ENCODE assay signal across 38 cellular contexts in genomic region chr5:56420323-56420722, GRCh38.
"Had no signal": no experiment of that assay in that cellular context is flagged by ENCODE, and none has a peak within 500 bp of the region (broad histone marks: within the 10 kb centered on the region; RNA-seq: fewer than 3 reads in every experiment).

No MANE protein-coding gene starts in this region.

- H3K36me3 ChIP-seq: ascending aorta, cardiac muscle cell, WERI-Rb-1 had no signal

- H3K4me3 ChIP-seq: ascending aorta, cardiac muscle cell had no signal

- H3K27me3 Mint-ChIP-seq: activated CD4-positive, alpha-beta memory T cell treated with anti-CD3 and anti-CD28 coated beads, Interleukin-2, amount 10 ng/mL, durations not matched to agents 7 days and 5 days; activated CD4-positive, alpha-beta T cell treated with anti-CD3 and anti-CD28 coated beads for 36 hours; activated CD4-positive, alpha-beta T cell treated with anti-CD3 and anti-CD28 coated beads, Interleukin-2, amount 10 ng/mL, durations not matched to agents 7 days and 5 days; activated naive CD8-positive, alpha-beta T cell treated with anti-CD3 and anti-CD28 coated beads for 36 hours; activated T-helper 17 cell treated with anti-CD3 and anti-CD28 coated beads, Interleukin-2, amount 50 U/mL, for 72 hours had no signal

- H3K27ac ChIP-seq: ascending aorta, cardiac muscle cell, WERI-Rb-1 had no signal

- H3K4me1 Mint-ChIP-seq: activated CD8-positive, alpha-beta memory T cell treated with anti-CD3 and anti-CD28 coated beads, Interleukin-2, amount 10 ng/mL, durations not matched to agents 7 days and 5 days; brain; central memory CD8-positive, alpha-beta T cell had no signal

- H3K27me3 ChIP-seq: ascending aorta, cardiac muscle cell had no signal

- H3K27ac Mint-ChIP-seq: activated CD4-positive, alpha-beta memory T cell treated with anti-CD3 and anti-CD28 coated beads, Interleukin-2, amount 10 ng/mL, durations not matched to agents 7 days and 5 days; activated CD4-positive, alpha-beta T cell treated with anti-CD3 and anti-CD28 coated beads for 36 hours; activated CD4-positive, alpha-beta T cell treated with anti-CD3 and anti-CD28 coated beads, Interleukin-2, amount 10 ng/mL, durations not matched to agents 7 days and 5 days; activated CD8-positive, alpha-beta memory T cell treated with anti-CD3 and anti-CD28 coated beads, Interleukin-2, amount 10 ng/mL, durations not matched to agents 7 days and 5 days; activated CD8-positive, alpha-beta T cell treated with anti-CD3 and anti-CD28 coated beads, Interleukin-2, amount 10 ng/mL, durations not matched to agents 7 days and 5 days; activated naive CD4-positive, alpha-beta T cell treated with anti-CD3 and anti-CD28 coated beads for 36 hours; activated naive CD4-positive, alpha-beta T cell treated with anti-CD3 and anti-CD28 coated beads, Interleukin-2, amount 50 U/mL, for 72 hours; activated naive CD8-positive, alpha-beta T cell treated with anti-CD3 and anti-CD28 coated beads for 36 hours; activated T-cell treated with anti-CD3 and anti-CD28 coated beads, Interleukin-2, amount 50 U/mL, for 72 hours; activated T-helper 1 cell treated with anti-CD3 and anti-CD28 coated beads, Interleukin-12 subunit alpha, Interleukin-12 subunit beta, Interleukin-2, Interleukin-4 antibody, amounts not matched to agents 30 ng/mL and 10 ng/mL and 1 ng/mL, durations not matched to agents 14 hours and 24 hours and 36 hours; activated T-helper 17 cell treated with anti-CD3 and anti-CD28 coated beads, Interleukin-2, amount 50 U/mL, for 72 hours; brain; T-helper 1 cell treated with Interleukin-12 subunit alpha and Interleukin-12 subunit beta and Interleukin-4 antibody, amounts not matched to agents 30 μg/mL and 1 μg/mL, for 36 hours; T-helper 2 cell treated with Interferon-gamma antibody and Interleukin-4, amounts not matched to agents 5 μg/mL and 100 μg/mL, for 36 hours; WTC11 had no signal

- DNase-seq: activated CD4-positive, alpha-beta memory T cell treated with anti-CD3 and anti-CD28 coated beads, Interleukin-2, amount 10 ng/mL, durations not matched to agents 7 days and 5 days; activated CD4-positive, alpha-beta T cell treated with anti-CD3 and anti-CD28 coated beads for 1 hour; activated CD4-positive, alpha-beta T cell treated with anti-CD3 and anti-CD28 coated beads for 36 hours; activated CD4-positive, alpha-beta T cell treated with anti-CD3 and anti-CD28 coated beads for 48 hours; activated CD4-positive, alpha-beta T cell treated with anti-CD3 and anti-CD28 coated beads, Interleukin-2, amount 10 ng/mL, durations not matched to agents 7 days and 5 days; activated CD4-positive, alpha-beta T cell treated with anti-CD3 and anti-CD28 coated beads, Interleukin-2, amount 50 U/mL, for 48 hours; activated CD4-positive, CD25-positive, alpha-beta regulatory T cell; activated CD8-positive, alpha-beta memory T cell treated with anti-CD3 and anti-CD28 coated beads for 24 hours; activated CD8-positive, alpha-beta memory T cell treated with anti-CD3 and anti-CD28 coated beads, Interleukin-2, amount 10 ng/mL, durations not matched to agents 7 days and 5 days; activated CD8-positive, alpha-beta T cell treated with anti-CD3 and anti-CD28 coated beads, Interleukin-2, amount 10 ng/mL, durations not matched to agents 7 days and 5 days; activated effector memory CD4-positive, alpha-beta T cell treated with anti-CD3 and anti-CD28 coated beads, Interleukin-2, amount 50 U/mL, for 16 hours; activated gamma-delta T cell treated with Interleukin-2 at 50 U/mL for 16 hours; activated naive CD4-positive, alpha-beta T cell; activated naive CD4-positive, alpha-beta T cell treated with anti-CD3 and anti-CD28 coated beads for 36 hours; activated naive CD4-positive, alpha-beta T cell treated with anti-CD3 and anti-CD28 coated beads, Interleukin-2, amount 50 U/mL, for 16 hours; activated naive CD8-positive, alpha-beta T cell treated with anti-CD3 and anti-CD28 coated beads for 36 hours; activated T-cell treated with anti-CD3 and anti-CD28 coated beads for 4 hours; activated T-cell treated with anti-CD3 and anti-CD28 coated beads, Interleukin-2, amount 50 U/mL, for 1 hour; activated T-cell treated with anti-CD3 and anti-CD28 coated beads, Interleukin-2, amount 50 U/mL, for 4 hours; activated T-cell treated with anti-CD3 and anti-CD28 coated beads, Interleukin-2, amount 50 U/mL, for 72 hours; amygdala; anterior cingulate cortex; caudate nucleus; cerebellar nuclear complex; T-helper 1 cell; T-helper 9 cell; WERI-Rb-1 had no signal

- H3K4me3 Mint-ChIP-seq: activated CD4-positive, alpha-beta memory T cell treated with anti-CD3 and anti-CD28 coated beads, Interleukin-2, amount 10 ng/mL, durations not matched to agents 7 days and 5 days; activated CD4-positive, alpha-beta T cell treated with anti-CD3 and anti-CD28 coated beads for 36 hours; activated CD4-positive, alpha-beta T cell treated with anti-CD3 and anti-CD28 coated beads, Interleukin-2, amount 10 ng/mL, durations not matched to agents 7 days and 5 days; activated CD8-positive, alpha-beta memory T cell treated with anti-CD3 and anti-CD28 coated beads, Interleukin-2, amount 10 ng/mL, durations not matched to agents 7 days and 5 days; activated CD8-positive, alpha-beta T cell treated with anti-CD3 and anti-CD28 coated beads, Interleukin-2, amount 10 ng/mL, durations not matched to agents 7 days and 5 days; activated naive CD4-positive, alpha-beta T cell treated with anti-CD3 and anti-CD28 coated beads for 36 hours; activated naive CD8-positive, alpha-beta T cell treated with anti-CD3 and anti-CD28 coated beads for 36 hours; activated T-cell treated with anti-CD3 and anti-CD28 coated beads, Interleukin-2, amount 50 U/mL, for 4 hours; activated T-cell treated with anti-CD3 and anti-CD28 coated beads, Interleukin-2, amount 50 U/mL, for 72 hours; activated T-helper 1 cell treated with anti-CD3 and anti-CD28 coated beads, Interleukin-12 subunit alpha, Interleukin-12 subunit beta, Interleukin-2, Interleukin-4 antibody, amounts not matched to agents 30 ng/mL and 10 ng/mL and 1 ng/mL, durations not matched to agents 14 hours and 24 hours and 36 hours; activated T-helper 17 cell treated with anti-CD3 and anti-CD28 coated beads, Interleukin-2, amount 50 U/mL, for 72 hours; brain; central memory CD8-positive, alpha-beta T cell; T-helper 1 cell treated with Interleukin-12 subunit alpha and Interleukin-12 subunit beta and Interleukin-4 antibody, amounts not matched to agents 30 μg/mL and 1 μg/mL, for 36 hours; T-helper 2 cell treated with Interferon-gamma antibody and Interleukin-4, amounts not matched to agents 5 μg/mL and 100 μg/mL, for 36 hours; WTC11 had no signal

- ATAC-seq: activated CD4-positive, alpha-beta T cell treated with anti-CD3 and anti-CD28 coated beads for 36 hours; activated CD4-positive, CD25-positive, alpha-beta regulatory T cell treated with anti-CD3 and anti-CD28 coated beads, Interleukin-2, amount 50 U/mL, for 24 hours; activated CD8-positive, alpha-beta memory T cell treated with anti-CD3 and anti-CD28 coated beads, Interleukin-2, amount 10 ng/mL, durations not matched to agents 7 days and 5 days; activated CD8-positive, alpha-beta T cell treated with anti-CD3 and anti-CD28 coated beads, Interleukin-2, amount 10 ng/mL, durations not matched to agents 7 days and 5 days; activated naive CD4-positive, alpha-beta T cell treated with anti-CD3 and anti-CD28 coated beads, Interleukin-2, amount 50 U/mL, for 72 hours; activated T-cell treated with anti-CD3 and anti-CD28 coated beads, Interleukin-2, amount 50 U/mL, for 4 hours; activated T-cell treated with anti-CD3 and anti-CD28 coated beads, Interleukin-2, amount 50 U/mL, for 72 hours; activated T-helper 17 cell treated with anti-CD3 and anti-CD28 coated beads, Interleukin-2, amount 50 U/mL, for 72 hours; WTC11 had no signal

- H3K36me3 Mint-ChIP-seq: activated naive CD8-positive, alpha-beta T cell treated with anti-CD3 and anti-CD28 coated beads for 36 hours; brain had no signal
